In the genomic region with DNA sequence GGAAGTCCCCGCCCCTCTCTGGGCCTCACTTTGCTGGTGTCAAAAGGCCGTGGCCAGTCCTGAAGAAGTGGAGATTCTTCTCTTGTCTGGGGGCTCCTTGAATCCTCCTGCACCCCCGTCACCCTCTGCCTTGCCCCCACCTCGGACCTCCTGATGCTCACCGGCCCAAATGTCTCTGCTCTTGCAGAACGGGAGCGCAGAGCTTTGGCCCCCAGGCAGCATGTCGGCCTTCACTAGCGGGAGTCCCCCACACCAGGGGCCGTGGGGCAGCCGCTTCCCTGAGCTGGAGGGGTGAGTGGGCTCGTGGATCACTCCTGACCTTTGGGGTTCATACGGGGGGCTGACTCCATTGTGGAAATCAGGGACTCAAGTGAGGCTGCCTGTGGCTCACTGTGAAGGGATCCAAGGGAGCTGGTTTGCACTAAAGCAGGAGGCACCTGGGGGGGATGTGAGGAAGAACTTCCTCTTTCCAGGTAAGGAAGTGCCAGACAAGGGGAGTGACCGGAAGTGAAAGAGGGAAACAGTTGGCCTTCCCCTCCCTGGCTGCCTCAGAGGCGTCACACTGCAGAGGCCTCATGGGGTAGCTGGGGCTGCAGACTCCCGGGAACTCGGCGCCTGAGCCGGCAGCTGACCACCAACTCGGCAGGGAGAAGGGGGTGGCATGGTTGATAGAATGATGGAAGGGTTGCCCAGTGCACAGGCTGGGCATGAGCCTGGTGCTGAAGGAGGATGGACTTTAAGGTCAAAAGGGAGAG, we compare ENCODE assay signal across 22 cellular contexts. TPM values are rescaled to one million over a fixed set of nuclear protein-coding genes. Genes with fewer than 3 reads are reported as not detected.
DNase-seq lines count a peak whose midpoint lies in the region; ATAC-seq and TF ChIP-seq lines count a peak whose summit lies in the region.
"Had no signal": no experiment of that assay in that cellular context is flagged by ENCODE, and none has a peak within 500 bp of the region (broad histone marks: within the 10 kb centered on the region; RNA-seq: fewer than 3 reads in every experiment).

No MANE protein-coding gene starts in this region.

- DNase-seq in Right ventricle myocardium superior (no peak), right atrium auricular region (ENCODE audit: low spot score) (no peak), OCI-M1 (lab: John Stamatoyannopoulos, UW) (peak; percentile 30), left lobe of liver (ENCODE audit: low spot score) (peak; percentile 52), upper lobe of right lung (peak; percentile 64), EL (no peak), HCEC 1CT (no peak)
- DNase-seq: activated CD4-positive, alpha-beta T cell treated with anti-CD3 and anti-CD28 coated beads, Interleukin-2, amount 10 ng/mL, durations not matched to agents 7 days and 5 days; activated naive CD8-positive, alpha-beta T cell treated with anti-CD3 and anti-CD28 coated beads, Interleukin-2, amount 50 U/mL, for 24 hours; activated T-cell treated with anti-CD3 and anti-CD28 coated beads, Interleukin-2, amount 50 U/mL, for 24 hours; CD8-positive, alpha-beta memory T cell; DND-41; HFFc6; NCI-H1694 treated with DMSO at 0.1 percent for 48 hours; NCI-H446; SJCRH30; stimulated activated CD4-positive, alpha-beta T cell treated with anti-CD3 and anti-CD28 coated beads, Interleukin-15, amount 100 ng/mL, for 24 hours; stimulated activated naive CD8-positive, alpha-beta T cell treated with anti-CD3 and anti-CD28 coated beads, Interleukin-15, Interleukin-2, amounts not matched to agents 100 U/mL and 50 U/mL, for 24 hours; T-helper 9 cell; trophoblast cell had no signal

- ATAC-seq in Right ventricle myocardium superior (ENCODE audit: poor library complexity) (peak; percentile 36), left lobe of liver (peak; percentile 25), upper lobe of right lung (peak; percentile 61), GM18511 (IDR thresholded peaks at IDR 0.05; ENCODE audit: unreplicated experiment) (no peak)
- ATAC-seq: activated naive CD8-positive, alpha-beta T cell treated with anti-CD3 and anti-CD28 coated beads, Interleukin-2, amount 50 U/mL, for 24 hours; stimulated activated naive CD8-positive, alpha-beta T cell treated with anti-CD3 and anti-CD28 coated beads, Interleukin-15, Interleukin-2, amounts not matched to agents 100 U/mL and 50 U/mL, for 24 hours had no signal

- H3K9me3 ChIP-seq in right atrium auricular region (no peaks in the 10 kb centered on the region), upper lobe of right lung (no peaks in the 10 kb centered on the region)
- H3K9me3 ChIP-seq: SJCRH30 had no signal

- no peaks in the 10 kb centered on the region for H3K4me1 ChIP-seq in right atrium auricular region
- no peaks in the 10 kb centered on the region for H3K4me1 ChIP-seq in upper lobe of right lung
- H3K4me1 ChIP-seq: SJCRH30 had no signal

- intact Hi-C loops in Right ventricle myocardium superior (cut with DNase I) (no loop called here), upper lobe of right lung (cut with DNase I) (no loop called here)

- no peak overlapping the region for H3K27ac ChIP-seq in right atrium auricular region
- H3K27ac ChIP-seq in upper lobe of right lung, result no peak overlapping the region
- H3K27ac ChIP-seq: SJCRH30 had no signal

- H3K27me3 ChIP-seq in right atrium auricular region, result no peaks in the 10 kb centered on the region
- H3K27me3 ChIP-seq in upper lobe of right lung, result no peaks in the 10 kb centered on the region

- H3K4me3 ChIP-seq in right atrium auricular region (no peak overlapping the region), upper lobe of right lung (no peak overlapping the region)
- H3K4me3 ChIP-seq: SJCRH30 had no signal

- no peak for TF ChIP-seq CTCF in right atrium auricular region (IDR thresholded peaks at IDR 0.05)
- no peak for TF ChIP-seq CTCF in upper lobe of right lung (IDR thresholded peaks at IDR 0.05)

- H3K36me3 ChIP-seq in right atrium auricular region (no peaks in the 10 kb centered on the region), upper lobe of right lung (peaks cover 10% of the 10 kb centered on the region)
- H3K36me3 ChIP-seq: SJCRH30 had no signal

RNA-seq across cellular contexts. Expression of a gene that starts 23.1 kb away (rescaled TPM):
- total RNA-seq in Right ventricle myocardium superior, result 2.2 TPM
- total RNA-seq in right atrium auricular region, result 1 to 10 TPM; 1.8 to 4.2 TPM
- 1.1 TPM for total RNA-seq in left lobe of liver
- total RNA-seq in upper lobe of right lung, result 27.2 TPM
- total RNA-seq: A673, SJCRH30 had no signal

Comparison
In these comparisons a context has a peak if more than half of its experiments do, and no peak if none do; other contexts are left out.
1. DNase-seq: peak in OCI-M1 (single experiment), left lobe of liver (single experiment) and upper lobe of right lung (single experiment); none in Right ventricle myocardium superior (single experiment), right atrium auricular region (single experiment), EL (single experiment) and HCEC 1CT (single experiment).